11 cellular contexts compared by ENCODE assay signal in genomic region chr6:13304101-13304500, GRCh38. TPM values are rescaled to one million over a fixed set of nuclear protein-coding genes. Genes with fewer than 3 reads are reported as not detected.
DNase-seq lines count a peak whose midpoint lies in the region; ATAC-seq and TF ChIP-seq lines count a peak whose summit lies in the region.
"Had no signal": no experiment of that assay in that cellular context is flagged by ENCODE, and none has a peak within 500 bp of the region (broad histone marks: within the 10 kb centered on the region; RNA-seq: fewer than 3 reads in every experiment).

No MANE protein-coding gene starts in this region.

- peak overlapping the region; percentile 65 for H3K27ac Mint-ChIP-seq in stimulated activated naive CD8-positive, alpha-beta T cell treated with anti-CD3 and anti-CD28 coated beads, Interleukin-15, Interleukin-2, amounts not matched to agents 100 ng/mL and 50 ng/mL, for 24 hours
- H3K27ac Mint-ChIP-seq in chondrocyte (ENCODE audit: unreplicated experiment) (peak overlapping the region; percentile 99), naive B cell (peak overlapping the region; percentile 64 to 99 (median 96))

- H3K4me3 ChIP-seq in MG63 = no peak overlapping the region

- TF ChIP-seq CTCF in chondrocyte (IDR thresholded peaks at IDR 0.05) (no peak), GM13977 (IDR thresholded peaks at IDR 0.05; ENCODE audit: extremely low read depth, insufficient read depth, missing control alignments) (no peak)

- H3K4me1 Mint-ChIP-seq in stimulated activated naive CD8-positive, alpha-beta T cell treated with anti-CD3 and anti-CD28 coated beads, Interleukin-15, Interleukin-2, amounts not matched to agents 100 ng/mL and 50 ng/mL, for 24 hours (ENCODE audit: low read depth) = peaks cover 50% of the 10 kb centered on the region
- H3K4me1 Mint-ChIP-seq in chondrocyte (ENCODE audit: low read depth) (peaks cover 26% of the 10 kb centered on the region), naive B cell (peaks cover 30 to 66% (median 56%) of the 10 kb centered on the region in 3 donors)

- no peaks in the 10 kb centered on the region for H3K27me3 Mint-ChIP-seq in stimulated activated naive CD8-positive, alpha-beta T cell treated with anti-CD3 and anti-CD28 coated beads, Interleukin-15, Interleukin-2, amounts not matched to agents 100 ng/mL and 50 ng/mL, for 24 hours
- no peaks in the 10 kb centered on the region for H3K27me3 Mint-ChIP-seq in chondrocyte (ENCODE audit: low read depth)
- H3K27me3 Mint-ChIP-seq in naive B cell = no peaks in the 10 kb centered on the region
- H3K27me3 Mint-ChIP-seq: naive thymus-derived CD8-positive, alpha-beta T cell had no signal

- DNase-seq in stimulated activated naive CD8-positive, alpha-beta T cell treated with anti-CD3 and anti-CD28 coated beads, Interleukin-15, Interleukin-2, amounts not matched to agents 100 U/mL and 50 U/mL, for 24 hours = no peak
- DNase-seq in chondrocyte (ENCODE audit: low spot score) (no peak), naive B cell (no peak), GM13977 (ENCODE audit: low spot score) (no peak), MG63 (no peak), mucosa of gallbladder (ENCODE audit: low spot score) (no peak)
- DNase-seq in activated CD8-positive, alpha-beta memory T cell treated with anti-CD3 and anti-CD28 coated beads, Interleukin-2, amount 50 U/mL, for 48 hours = no peak
- DNase-seq: BE2C; naive thymus-derived CD8-positive, alpha-beta T cell had no signal

- H3K27me3 ChIP-seq in MG63 = no peaks in the 10 kb centered on the region
- H3K27me3 ChIP-seq: BE2C had no signal

- H3K4me3 Mint-ChIP-seq in stimulated activated naive CD8-positive, alpha-beta T cell treated with anti-CD3 and anti-CD28 coated beads, Interleukin-15, Interleukin-2, amounts not matched to agents 100 ng/mL and 50 ng/mL, for 24 hours = no peak overlapping the region
- peak overlapping the region; percentile 44 for H3K4me3 Mint-ChIP-seq in chondrocyte (ENCODE audit: unreplicated experiment)
- peak overlapping the region; percentile 31 to 91 (median 81) for H3K4me3 Mint-ChIP-seq in naive B cell

- in situ Hi-C loops in GM13977 (cut with MboI; ENCODE audit: low pct_unique_long_range_greater_than_20kb, low sequenced_read_pairs, unreplicated experiment) = no loop called here

- no peaks in the 10 kb centered on the region for H3K9me3 Mint-ChIP-seq in stimulated activated naive CD8-positive, alpha-beta T cell treated with anti-CD3 and anti-CD28 coated beads, Interleukin-15, Interleukin-2, amounts not matched to agents 100 ng/mL and 50 ng/mL, for 24 hours
- H3K9me3 Mint-ChIP-seq in chondrocyte (ENCODE audit: low read depth) (no peaks in the 10 kb centered on the region), naive B cell (no peaks in the 10 kb centered on the region)
- H3K9me3 Mint-ChIP-seq: naive thymus-derived CD8-positive, alpha-beta T cell; T-helper 1 cell treated with Interleukin-12 subunit alpha and Interleukin-12 subunit beta and Interleukin-4 antibody, amounts not matched to agents 30 μg/mL and 1 μg/mL, for 36 hours had no signal

- no peak for ATAC-seq in stimulated activated naive CD8-positive, alpha-beta T cell treated with anti-CD3 and anti-CD28 coated beads, Interleukin-15, Interleukin-2, amounts not matched to agents 100 U/mL and 50 U/mL, for 24 hours
- no peak for ATAC-seq in naive B cell (ENCODE audit: low read depth in 2 of 2)
- ATAC-seq: naive thymus-derived CD8-positive, alpha-beta T cell had no signal

- peaks cover 74% of the 10 kb centered on the region for H3K36me3 Mint-ChIP-seq in stimulated activated naive CD8-positive, alpha-beta T cell treated with anti-CD3 and anti-CD28 coated beads, Interleukin-15, Interleukin-2, amounts not matched to agents 100 ng/mL and 50 ng/mL, for 24 hours (ENCODE audit: low read depth)
- H3K36me3 Mint-ChIP-seq in chondrocyte (ENCODE audit: low read depth) = peaks cover 15% of the 10 kb centered on the region
- H3K36me3 Mint-ChIP-seq in naive B cell = peaks cover 9 to 23% of the 10 kb centered on the region in 2 donors

- H3K9me3 ChIP-seq in MG63 = no peaks in the 10 kb centered on the region
- H3K9me3 ChIP-seq: BE2C had no signal

- peaks cover 59% of the 10 kb centered on the region for H3K36me3 ChIP-seq in MG63

RNA-seq across cellular contexts. Expression of gene TBC1D7, which starts 24.2 kb away (rescaled TPM):
- total RNA-seq in chondrocyte = 19.4 to 21.7 TPM (median 19.8 TPM) in 3 replicates
- polyA plus RNA-seq in naive B cell (ENCODE audit: low read depth in 6 of 6) = 10 to 100 TPM; 21.9 to 50.4 (median 26.7) TPM
- total RNA-seq in MG63 (2014; rRNA removed; shearing (Covaris generic); ENCODE audit: low replicate concordance) = 36.2 and 40.6 TPM in 2 replicates
- 14.6 TPM for total RNA-seq in mucosa of gallbladder
